In genomic region chr17:7239091-7240027, GRCh38 we compare ENCODE assay signal across 8 cellular contexts. TPM values are rescaled to one million over a fixed set of nuclear protein-coding genes. Genes with fewer than 3 reads are reported as not detected.
DNase-seq lines count a peak whose midpoint lies in the region; ATAC-seq and TF ChIP-seq lines count a peak whose summit lies in the region.

TSS of gene PHF23 (minus strand) at chr17:7239457. CDS start at chr17:7239279, 178 bp downstream.

- peak within 1 kb of the TSS; percentile 99 to 100 for H3K27ac ChIP-seq in coronary artery
- H3K27ac ChIP-seq in layer of hippocampus (ENCODE audit: low read depth, low read length): peak within 1 kb of the TSS; percentile 100

- peaks cover 68% of the 10 kb centered on the region for H3K4me1 Mint-ChIP-seq in activated CD4-positive, alpha-beta T cell treated with anti-CD3 and anti-CD28 coated beads, Interleukin-2, amount 10 ng/mL, durations not matched to agents 7 days and 5 days

- TF ChIP-seq CTCF in coronary artery (IDR thresholded peaks at IDR 0.05): no peak

- CTCF ChIA-PET in activated CD4-positive, alpha-beta T cell treated with anti-CD3 and anti-CD28 coated beads, Interleukin-2, amount 10 ng/mL, durations not matched to agents 7 days and 5 days (lab: Charles Lee): interaction anchor here (1.0 to 3.3 kb wide), 8 partner anchors 11 to 218 kb away, joined by 3 to 16 read pairs (median 4); partner anchors contain the start of genes ACADVL and DLG4

- peak within 1 kb of the TSS; percentile 93 for H3K27ac Mint-ChIP-seq in activated CD4-positive, alpha-beta T cell treated with anti-CD3 and anti-CD28 coated beads, Interleukin-2, amount 10 ng/mL, durations not matched to agents 7 days and 5 days

- DNase-seq in AML-193 (lab: John Stamatoyannopoulos, UW): peak; percentile 87
- peak; percentile 91 for DNase-seq in GM19240 (ENCODE audit: insufficient read length, low spot score)
- peak; percentile 98 for DNase-seq in NCI-H69 (lab: John Stamatoyannopoulos, UW)
- peak; percentile 98 for DNase-seq in activated CD4-positive, alpha-beta T cell treated with anti-CD3 and anti-CD28 coated beads, Interleukin-2, amount 10 ng/mL, durations not matched to agents 7 days and 5 days
- peak; percentile 100 for DNase-seq in coronary artery (ENCODE audit: low spot score)
- DNase-seq in stimulated activated CD4-positive, alpha-beta T cell treated with anti-CD3 and anti-CD28 coated beads, Interleukin-1b, Interleukin-23, amount 100 ng/mL, for 4 hours (ENCODE audit: low read depth in 2 of 2): peak; percentile 95 to 96

- ATAC-seq in HG03460 (IDR thresholded peaks at IDR 0.05; ENCODE audit: unreplicated experiment): peak; percentile 36

- peak within 1 kb of the TSS; percentile 100 for H3K4me3 ChIP-seq in coronary artery

- peak within 1 kb of the TSS; percentile 87 for H3K4me3 Mint-ChIP-seq in activated CD4-positive, alpha-beta T cell treated with anti-CD3 and anti-CD28 coated beads, Interleukin-2, amount 10 ng/mL, durations not matched to agents 7 days and 5 days

- H3K27me3 Mint-ChIP-seq in activated CD4-positive, alpha-beta T cell treated with anti-CD3 and anti-CD28 coated beads, Interleukin-2, amount 10 ng/mL, durations not matched to agents 7 days and 5 days: no peaks in the 10 kb centered on the region

- H3K9me3 Mint-ChIP-seq in activated CD4-positive, alpha-beta T cell treated with anti-CD3 and anti-CD28 coated beads, Interleukin-2, amount 10 ng/mL, durations not matched to agents 7 days and 5 days: no peaks in the 10 kb centered on the region

- POLR2A ChIA-PET in activated CD4-positive, alpha-beta T cell treated with anti-CD3 and anti-CD28 coated beads, Interleukin-2, amount 10 ng/mL, durations not matched to agents 7 days and 5 days (lab: Charles Lee): interaction anchor here (0.6 kb wide), 1 partner anchor 272 kb away, joined by 3 read pairs; no protein-coding TSS in a partner anchor

- peaks cover 58% of the 10 kb centered on the region for H3K36me3 Mint-ChIP-seq in activated CD4-positive, alpha-beta T cell treated with anti-CD3 and anti-CD28 coated beads, Interleukin-2, amount 10 ng/mL, durations not matched to agents 7 days and 5 days (ENCODE audit: low read depth)

- no peaks in the 10 kb centered on the region for H3K27me3 ChIP-seq in layer of hippocampus (ENCODE audit: control insufficient read depth, insufficient read depth, low read length)

RNA-seq across cellular contexts. Expression of gene PHF23, which starts in this region (rescaled TPM):
- total RNA-seq in activated CD4-positive, alpha-beta T cell treated with anti-CD3 and anti-CD28 coated beads, Interleukin-2, amount 10 ng/mL, durations not matched to agents 7 days and 5 days: 10 to 100 TPM; 55.9 to 59.2 TPM

Comparison
In these comparisons a context has a peak if more than half of its experiments do, and no peak if none do; other contexts are left out.
1. Peak in every context shown above with its lines: DNase-seq, ATAC-seq, H3K4me3 ChIP-seq and H3K27ac ChIP-seq.